1 cellular context compared by ENCODE assay signal in the genomic region with DNA sequence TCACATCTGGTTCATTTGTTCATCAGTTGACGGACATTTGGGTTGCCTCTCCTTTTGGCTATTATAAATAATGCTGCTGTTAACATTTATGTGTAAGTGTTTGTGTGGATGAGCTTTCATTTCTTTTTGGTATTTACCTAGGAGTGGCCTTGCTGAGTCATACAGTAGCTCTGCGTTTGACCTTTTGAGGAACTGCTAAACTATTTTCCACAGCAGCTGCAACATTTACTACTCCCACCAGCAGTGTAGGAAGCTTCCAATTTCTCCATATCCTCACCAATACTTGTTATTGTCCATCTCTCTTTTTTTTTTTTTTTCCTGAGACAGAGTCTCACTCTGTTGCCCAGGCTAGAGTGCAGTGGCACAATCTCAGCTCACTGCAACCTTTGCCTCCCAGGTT.
TF ChIP-seq lines count a peak whose summit lies in the region.

No MANE protein-coding gene starts in this region.

TF ChIP-seq in HCT116, 20 proteins besides CTCF, POLR2A, EP300 and RAD21 (continued from another document):
- TF ChIP-seq, protein P1, sequence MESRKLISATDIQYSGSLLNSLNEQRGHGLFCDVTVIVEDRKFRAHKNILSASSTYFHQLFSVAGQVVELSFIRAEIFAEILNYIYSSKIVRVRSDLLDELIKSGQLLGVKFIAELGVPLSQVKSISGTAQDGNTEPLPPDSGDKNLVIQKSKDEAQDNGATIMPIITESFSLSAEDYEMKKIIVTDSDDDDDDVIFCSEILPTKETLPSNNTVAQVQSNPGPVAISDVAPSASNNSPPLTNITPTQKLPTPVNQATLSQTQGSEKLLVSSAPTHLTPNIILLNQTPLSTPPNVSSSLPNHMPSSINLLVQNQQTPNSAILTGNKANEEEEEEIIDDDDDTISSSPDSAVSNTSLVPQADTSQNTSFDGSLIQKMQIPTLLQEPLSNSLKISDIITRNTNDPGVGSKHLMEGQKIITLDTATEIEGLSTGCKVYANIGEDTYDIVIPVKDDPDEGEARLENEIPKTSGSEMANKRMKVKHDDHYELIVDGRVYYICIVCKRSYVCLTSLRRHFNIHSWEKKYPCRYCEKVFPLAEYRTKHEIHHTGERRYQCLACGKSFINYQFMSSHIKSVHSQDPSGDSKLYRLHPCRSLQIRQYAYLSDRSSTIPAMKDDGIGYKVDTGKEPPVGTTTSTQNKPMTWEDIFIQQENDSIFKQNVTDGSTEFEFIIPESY (IDR thresholded peaks at IDR 0.05; ENCODE audit: extremely low read depth, insufficient replicate concordance, low read length): no peak
- TF ChIP-seq, protein P2, sequence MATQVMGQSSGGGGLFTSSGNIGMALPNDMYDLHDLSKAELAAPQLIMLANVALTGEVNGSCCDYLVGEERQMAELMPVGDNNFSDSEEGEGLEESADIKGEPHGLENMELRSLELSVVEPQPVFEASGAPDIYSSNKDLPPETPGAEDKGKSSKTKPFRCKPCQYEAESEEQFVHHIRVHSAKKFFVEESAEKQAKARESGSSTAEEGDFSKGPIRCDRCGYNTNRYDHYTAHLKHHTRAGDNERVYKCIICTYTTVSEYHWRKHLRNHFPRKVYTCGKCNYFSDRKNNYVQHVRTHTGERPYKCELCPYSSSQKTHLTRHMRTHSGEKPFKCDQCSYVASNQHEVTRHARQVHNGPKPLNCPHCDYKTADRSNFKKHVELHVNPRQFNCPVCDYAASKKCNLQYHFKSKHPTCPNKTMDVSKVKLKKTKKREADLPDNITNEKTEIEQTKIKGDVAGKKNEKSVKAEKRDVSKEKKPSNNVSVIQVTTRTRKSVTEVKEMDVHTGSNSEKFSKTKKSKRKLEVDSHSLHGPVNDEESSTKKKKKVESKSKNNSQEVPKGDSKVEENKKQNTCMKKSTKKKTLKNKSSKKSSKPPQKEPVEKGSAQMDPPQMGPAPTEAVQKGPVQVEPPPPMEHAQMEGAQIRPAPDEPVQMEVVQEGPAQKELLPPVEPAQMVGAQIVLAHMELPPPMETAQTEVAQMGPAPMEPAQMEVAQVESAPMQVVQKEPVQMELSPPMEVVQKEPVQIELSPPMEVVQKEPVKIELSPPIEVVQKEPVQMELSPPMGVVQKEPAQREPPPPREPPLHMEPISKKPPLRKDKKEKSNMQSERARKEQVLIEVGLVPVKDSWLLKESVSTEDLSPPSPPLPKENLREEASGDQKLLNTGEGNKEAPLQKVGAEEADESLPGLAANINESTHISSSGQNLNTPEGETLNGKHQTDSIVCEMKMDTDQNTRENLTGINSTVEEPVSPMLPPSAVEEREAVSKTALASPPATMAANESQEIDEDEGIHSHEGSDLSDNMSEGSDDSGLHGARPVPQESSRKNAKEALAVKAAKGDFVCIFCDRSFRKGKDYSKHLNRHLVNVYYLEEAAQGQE (IDR thresholded peaks at IDR 0.05; ENCODE audit: low read depth): no peak
- TF ChIP-seq FOSL1 (IDR thresholded peaks at IDR 0.05; ENCODE audit: low read depth) (peak; percentile 67), EZH2phosphoT487 (IDR thresholded peaks at IDR 0.05; ENCODE audit: borderline replicate concordance) (no peak), SIN3A (IDR thresholded peaks at IDR 0.05; ENCODE audit: low read depth) (no peak), ELF1 (IDR thresholded peaks at IDR 0.05; ENCODE audit: borderline replicate concordance, low read depth) (no peak), YY1 (IDR thresholded peaks at IDR 0.05; ENCODE audit: extremely low read depth, insufficient replicate concordance, low read depth, low read length) (no peak), POLR2AphosphoS5 (IDR thresholded peaks at IDR 0.05; ENCODE audit: low read depth, low read length) (no peak), EGR1 (IDR thresholded peaks at IDR 0.05; ENCODE audit: low read depth) (no peak), ZNF274 (IDR thresholded peaks at IDR 0.05; ENCODE audit: low read depth, low read length) (no peak), TCF7L2 (IDR thresholded peaks at IDR 0.05; ENCODE audit: borderline replicate concordance, extremely low read depth, insufficient read depth, insufficient read length) (no peak), CEBPB (IDR thresholded peaks at IDR 0.05; ENCODE audit: low read depth) (no peak), EZH2 (IDR thresholded peaks at IDR 0.05) (no peak), SRF (IDR thresholded peaks at IDR 0.05; ENCODE audit: low read depth) (0 out of 2 replicates have a peak, but pooled peaks have one; percentile 28), JUND (IDR thresholded peaks at IDR 0.05) (no peak; the same call in 1 of the 2 replicates), ZFX (IDR thresholded peaks at IDR 0.05) (no peak), CBX3 (IDR thresholded peaks at IDR 0.05; ENCODE audit: low read depth) (no peak; the same call in 1 of the 2 replicates)
- TF ChIP-seq, protein P3, sequence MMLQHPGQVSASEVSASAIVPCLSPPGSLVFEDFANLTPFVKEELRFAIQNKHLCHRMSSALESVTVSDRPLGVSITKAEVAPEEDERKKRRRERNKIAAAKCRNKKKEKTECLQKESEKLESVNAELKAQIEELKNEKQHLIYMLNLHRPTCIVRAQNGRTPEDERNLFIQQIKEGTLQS (IDR thresholded peaks at IDR 0.05): no peak
- TF ChIP-seq, protein P4, sequence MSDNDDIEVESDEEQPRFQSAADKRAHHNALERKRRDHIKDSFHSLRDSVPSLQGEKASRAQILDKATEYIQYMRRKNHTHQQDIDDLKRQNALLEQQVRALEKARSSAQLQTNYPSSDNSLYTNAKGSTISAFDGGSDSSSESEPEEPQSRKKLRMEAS (IDR thresholded peaks at IDR 0.05): no peak
